8 cellular contexts compared by ENCODE assay signal in the genomic region with DNA sequence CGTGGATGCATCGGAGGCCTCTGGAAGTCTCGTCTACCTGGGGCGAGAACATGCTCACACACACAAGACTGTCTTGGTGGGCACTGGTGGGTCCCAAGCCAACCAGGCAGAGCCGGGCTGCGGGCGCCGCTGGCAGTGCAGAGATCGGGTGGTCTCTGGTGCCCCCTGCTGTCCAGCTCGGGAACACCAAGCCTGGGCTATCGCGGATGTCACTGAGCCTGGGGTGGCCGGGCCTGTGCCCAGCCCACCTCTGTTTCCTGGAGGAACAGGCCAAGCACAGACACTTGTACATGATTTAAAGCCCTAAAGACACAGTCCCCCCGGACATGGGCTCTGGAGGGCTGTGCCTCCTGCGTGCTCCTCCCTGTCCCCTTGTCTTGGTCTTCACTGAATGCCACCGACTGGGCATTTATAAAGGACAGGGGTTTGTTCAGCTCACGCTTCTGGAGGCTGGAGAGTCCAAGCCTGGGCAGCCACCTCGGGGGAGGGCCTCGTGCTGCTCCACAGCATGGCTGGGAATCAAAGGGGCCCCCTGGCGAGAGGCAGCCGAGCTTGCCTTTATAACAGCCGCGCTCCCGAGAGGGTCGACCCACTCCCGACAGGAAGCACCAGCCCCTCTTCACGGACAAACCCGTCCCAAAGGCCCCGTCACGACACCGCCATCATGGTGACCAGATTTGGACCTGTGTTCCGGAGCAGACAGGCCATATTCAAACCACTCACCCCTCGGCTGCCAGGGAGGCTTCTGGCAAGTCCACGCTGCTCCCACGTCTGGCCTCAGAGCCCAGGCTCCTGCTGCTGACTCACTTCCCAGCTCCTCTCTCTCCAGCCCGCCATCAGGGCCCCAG. TPM values are rescaled to one million over a fixed set of nuclear protein-coding genes. Genes with fewer than 3 reads are reported as not detected.
DNase-seq lines count a peak whose midpoint lies in the region; ATAC-seq, FAIRE-seq and TF ChIP-seq lines count a peak whose summit lies in the region.

No MANE protein-coding gene starts in this region.

- 24 to 50% (median 38%) methylated on average over 23 to 36 of the region's 36 CpGs for WGBS in heart left ventricle, 4 donors

- no peaks in the 10 kb centered on the region for H3K9me3 ChIP-seq in heart left ventricle

- H3K4me1 ChIP-seq in heart left ventricle: peaks cover 0 to 6% (median 0%) of the 10 kb centered on the region in 12 donors

- TF ChIP-seq POLR2A in GM12891 (IDR thresholded peaks at IDR 0.05; ENCODE audit: low read depth, low read length) (no peak), heart left ventricle (IDR thresholded peaks at IDR 0.05) (no peak)

- TF ChIP-seq CTCF in LNCAP (IDR thresholded peaks at IDR 0.05): peak; percentile 83
- peak; percentile 4 to 96 (median 93) for TF ChIP-seq CTCF in heart left ventricle (IDR thresholded peaks at IDR 0.05)

- H3K36me3 ChIP-seq in heart left ventricle: no peaks in the 10 kb centered on the region

- FAIRE-seq in GM12891 (lab: Jason Lieb, UNC): peak; percentile 94

- peaks cover 0 to 20% (median 5%) of the 10 kb centered on the region in 9 donors for H3K27me3 ChIP-seq in heart left ventricle

- intact Hi-C loops in heart left ventricle (cut with DNase I): loop anchor here (1.0 to 10.0 kb wide), 6 partner anchors 83 to 1109 kb away; no protein-coding TSS in a partner anchor

- no peak overlapping the region for H3K4me3 ChIP-seq in heart left ventricle

- ATAC-seq in heart left ventricle: peak; percentile 28 to 81 (median 80)
- no peak for ATAC-seq in GM19467 (IDR thresholded peaks at IDR 0.05; ENCODE audit: unreplicated experiment)

- no peak overlapping the region for H3K27ac ChIP-seq in heart left ventricle

- peak; percentile 50 for DNase-seq in A172 (ENCODE audit: low spot score)
- DNase-seq in GM12891 (ENCODE audit: insufficient read length, low spot score): peak; percentile 94
- DNase-seq in T follicular helper cell (ENCODE audit: low read depth): peak; percentile 67
- DNase-seq in activated naive CD8-positive, alpha-beta T cell treated with anti-CD3 and anti-CD28 coated beads, Interleukin-2, amount 50 U/mL, for 16 hours (ENCODE audit: low read depth, low spot score): peak; percentile 69
- DNase-seq in heart left ventricle: peak; percentile 50 to 83 (median 64)
- peak; percentile 9 for DNase-seq in renal cortical epithelial cell (ENCODE audit: low read depth)

TF ChIP-seq in GM12891, 5 proteins besides CTCF, POLR2A, EP300 and RAD21:
- no peak for TF ChIP-seq POU2F2 (IDR thresholded peaks at IDR 0.05; ENCODE audit: low read depth, low read length)
- TF ChIP-seq SPI1 (IDR thresholded peaks at IDR 0.05; ENCODE audit: low read depth, low read length): no peak
- no peak for TF ChIP-seq PAX5 (IDR thresholded peaks at IDR 0.05; ENCODE audit: insufficient read depth, low read length, severe bottlenecking)
- TF ChIP-seq POLR2AphosphoS5 (IDR thresholded peaks at IDR 0.05; ENCODE audit: low read depth, low read length): no peak
- TF ChIP-seq TAF1 (IDR thresholded peaks at IDR 0.05; ENCODE audit: low read depth, low read length): no peak

RNA-seq across cellular contexts. Expression of a gene that starts 3.6 kb away (rescaled TPM):
- total RNA-seq in A172 (2014; rRNA removed; shearing (Covaris generic)): not detected in 2 replicates
- polyA plus RNA-seq in GM12891 (2012; ENCODE audit: low read depth, missing spikeins): not detected
- total RNA-seq in heart left ventricle (1 to 10 TPM in 1 of 9 donors, not detected in 8; 1.1 TPM), renal cortical epithelial cell (not detected in 2 replicates)
- not detected for polyA plus RNA-seq in heart left ventricle

RNA-seq across cellular contexts. Expression of a gene that starts 7.9 kb away (rescaled TPM):
- 178 and 269 TPM in 2 replicates for total RNA-seq in A172 (2014; rRNA removed; shearing (Covaris generic))
- polyA plus RNA-seq in GM12891 (2012; ENCODE audit: low read depth, missing spikeins): 298 TPM
- total RNA-seq in heart left ventricle: 100 to 1,000 TPM; 130 to 262 (median 166) TPM
- 100 to 1,000 TPM; 259 to 664 TPM for polyA plus RNA-seq in heart left ventricle
- total RNA-seq in renal cortical epithelial cell: 34.7 and 41.8 TPM in 2 replicates

Comparison
In these comparisons a context has a peak if more than half of its experiments do, and no peak if none do; other contexts are left out.
1. DNase-seq: peak in every context shown above with its lines; median percentile 94 in GM12891; 69 in activated naive CD8-positive, alpha-beta T cell treated with anti-CD3 and anti-CD28 coated beads, Interleukin-2, amount 50 U/mL, for 16 hours; 67 in T follicular helper cell; 64 in heart left ventricle; 50 in A172; 9 in renal cortical epithelial cell.